In genomic region chr17:32887410-32887809, GRCh38 we compare ENCODE assay signal across 1 cellular context.
TF ChIP-seq lines count a peak whose summit lies in the region.
"Not testable (repeated sequence)": the region's sequence is repeated elsewhere in the genome, so short reads cannot be mapped to it uniquely, and the experiment has no call there.

No MANE protein-coding gene starts in this region.

TF ChIP-seq in HepG2, 621 proteins besides CTCF, POLR2A, EP300 and RAD21:
- TF ChIP-seq SP5 (CRISPR knock-in tag; IDR thresholded peaks at IDR 0.05; ENCODE audit: borderline replicate concordance, low read depth) (0 out of 2 replicates have a peak, but pooled peaks have one; percentile 14), ZNF281 (CRISPR knock-in tag; IDR thresholded peaks at IDR 0.05; ENCODE audit: borderline replicate concordance) (peak; percentile 66; the same call in 1 of the 2 replicates), FOXA1 (CRISPR knock-in tag; IDR thresholded peaks at IDR 0.05) (peak; percentile 41; the same call in 1 of the 2 replicates), FOXA3 (CRISPR knock-in tag; IDR thresholded peaks at IDR 0.05) (0 out of 2 replicates have a peak, but pooled peaks have one; percentile 16), ETV5 (CRISPR knock-in tag; IDR thresholded peaks at IDR 0.05; ENCODE audit: borderline replicate concordance) (peak; percentile 53; the same call in 1 of the 2 replicates), GABPB1 (CRISPR knock-in tag; IDR thresholded peaks at IDR 0.05) (0 out of 2 replicates have a peak, but pooled peaks have one; percentile 28)
- TF ChIP-seq FOXA1 (IDR thresholded peaks at IDR 0.05), result not testable (repeated sequence)
